ENCODE assay signal across 8 cellular contexts in the genomic region with DNA sequence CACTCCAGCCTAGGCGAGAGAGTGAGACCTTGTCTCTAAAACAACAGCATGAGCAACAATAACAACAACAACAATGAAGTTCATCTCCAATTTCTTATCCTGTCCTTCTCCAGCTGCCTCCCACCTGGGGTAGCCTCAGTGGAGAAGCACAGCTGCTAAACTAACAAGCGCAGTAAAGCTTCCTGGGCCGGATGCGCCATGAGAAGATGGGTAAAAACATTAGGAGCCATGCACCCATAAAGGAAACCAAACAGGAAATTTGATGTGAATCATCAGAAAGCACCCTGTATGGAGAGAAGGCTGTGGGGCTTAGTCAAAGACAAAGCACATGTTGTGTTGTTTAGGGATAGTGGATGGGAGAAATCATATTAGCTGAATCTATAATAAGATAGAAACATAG.
DNase-seq lines count a peak whose midpoint lies in the region; ATAC-seq and TF ChIP-seq lines count a peak whose summit lies in the region.

No MANE protein-coding gene starts in this region.

- H3K9me3 ChIP-seq in T-helper 17 cell (ENCODE audit: control insufficient read depth, low read length, poor library complexity, severe bottlenecking) (no peaks in the 10 kb centered on the region), HAP-1 (no peaks in the 10 kb centered on the region)

- peaks cover 19% of the 10 kb centered on the region for H3K4me1 Mint-ChIP-seq in GM23338
- peaks cover 61% of the 10 kb centered on the region for H3K4me1 Mint-ChIP-seq in T-helper 17 cell
- H3K4me1 Mint-ChIP-seq in WTC11 = peaks cover 19% of the 10 kb centered on the region

- POLR2A ChIA-PET in WTC11 (lab: Charles Lee) = no interaction called here

- H4K20me1 ChIP-seq in GM23338 (replicated peaks; ENCODE audit: insufficient read depth) = no peaks in the 10 kb centered on the region

- H3K27ac ChIP-seq in GM23338 (ENCODE audit: low read depth) = no peak overlapping the region

- TF ChIP-seq CTCF in GM23338 (conservative IDR thresholded peaks at IDR 0.05; ENCODE audit: low read depth in 2 of 2) = no peak
- no peak for TF ChIP-seq CTCF in WTC11 (IDR thresholded peaks at IDR 0.05)

- peaks cover 9% of the 10 kb centered on the region for H3K9me3 Mint-ChIP-seq in GM23338
- H3K9me3 Mint-ChIP-seq in WTC11 = peaks cover 11% of the 10 kb centered on the region

- H3K4me3 ChIP-seq in GM23338 = no peak overlapping the region
- no peak overlapping the region for H3K4me3 ChIP-seq in HAP-1

- DNase-seq in COLO829 (ENCODE audit: low spot score) = peak; percentile 52
- no peak for DNase-seq in GM23338 (ENCODE audit: low spot score)
- peak; percentile 14 to 40 (median 19) for DNase-seq in T-helper 17 cell
- DNase-seq in effector CD8-positive, alpha-beta T cell (lab: John Stamatoyannopoulos, UW) = peak; percentile 19
- DNase-seq in HAP-1 (ENCODE audit: low spot score in 2 of 2) = no peak
- no peak for DNase-seq in WTC11 (ENCODE audit: low spot score)
- no peak for DNase-seq in AG08396 (ENCODE audit: low spot score)
- no peak for DNase-seq in NCI-H2029 treated with DMSO at 0.1 percent for 48 hours (lab: John Stamatoyannopoulos, UW)

- no peak overlapping the region for H3K4me2 ChIP-seq in GM23338

- H2AFZ ChIP-seq in GM23338 = peak overlapping the region; percentile 38; the same call in 1 of the 2 replicates

- in situ Hi-C loops in HAP-1 (cut with MboI; ENCODE audit: low sequenced_read_pairs) = no loop called here

- H3K4me3 Mint-ChIP-seq in GM23338 (no peak overlapping the region), T-helper 17 cell (peak overlapping the region; percentile 72), WTC11 (no peak overlapping the region)

- no peaks in the 10 kb centered on the region for H3K79me2 ChIP-seq in GM23338 (replicated peaks; ENCODE audit: insufficient read depth)

- H3K27ac Mint-ChIP-seq in GM23338 = no peak overlapping the region
- peak overlapping the region; percentile 98 for H3K27ac Mint-ChIP-seq in T-helper 17 cell
- H3K27ac Mint-ChIP-seq in WTC11 = no peak overlapping the region

- CTCF ChIA-PET in WTC11 (lab: Charles Lee) = no interaction called here

- H3F3A ChIP-seq in GM23338 (replicated peaks; ENCODE audit: low read depth) = no peaks in the 10 kb centered on the region

- no peaks in the 10 kb centered on the region for H3K27me3 ChIP-seq in GM23338 (ENCODE audit: insufficient read depth)
- peaks cover 15% of the 10 kb centered on the region for H3K27me3 ChIP-seq in HAP-1 (ENCODE audit: low read depth)

- H3K36me3 Mint-ChIP-seq in GM23338 (ENCODE audit: low read depth) = peaks cover 10% of the 10 kb centered on the region; the same call in 2 of the 3 replicates
- no peaks in the 10 kb centered on the region for H3K36me3 Mint-ChIP-seq in T-helper 17 cell (ENCODE audit: low read depth)
- H3K36me3 Mint-ChIP-seq in WTC11 = peaks cover 10% of the 10 kb centered on the region

- no peaks in the 10 kb centered on the region for H3K36me3 ChIP-seq in GM23338 (ENCODE audit: insufficient read depth)
- no peaks in the 10 kb centered on the region for H3K36me3 ChIP-seq in HAP-1 (replicated peaks)

- peaks cover 8% of the 10 kb centered on the region; the same call in 1 of the 2 replicates for H3K9me2 ChIP-seq in GM23338 (ENCODE audit: insufficient read depth)

- no peak for ATAC-seq in GM23338
- ATAC-seq in T-helper 17 cell = peak; percentile 80
- no peak for ATAC-seq in WTC11

- no peaks in the 10 kb centered on the region for H3K27me3 Mint-ChIP-seq in GM23338 (ENCODE audit: insufficient read depth, low read depth, poor library complexity)
- no peaks in the 10 kb centered on the region for H3K27me3 Mint-ChIP-seq in T-helper 17 cell
- peaks cover 12% of the 10 kb centered on the region for H3K27me3 Mint-ChIP-seq in WTC11 (ENCODE audit: low read depth)

- H3K4me1 ChIP-seq in GM23338 (ENCODE audit: insufficient read depth) = peaks cover 14% of the 10 kb centered on the region
- peaks cover 3% of the 10 kb centered on the region; the same call in 1 of the 2 replicates for H3K4me1 ChIP-seq in HAP-1

TF ChIP-seq in GM23338, 12 proteins besides CTCF, POLR2A, EP300 and RAD21:
- TF ChIP-seq JUNB (IDR thresholded peaks at IDR 0.05; ENCODE audit: unreplicated experiment) (no peak), CREB1 (CRISPR knock-in tag; IDR thresholded peaks at IDR 0.05; ENCODE audit: low read depth) (no peak), STAT1 (IDR thresholded peaks at IDR 0.05; ENCODE audit: unreplicated experiment) (no peak), ETS1 (IDR thresholded peaks at IDR 0.05) (no peak)

TF ChIP-seq in WTC11, 78 proteins besides CTCF, POLR2A, EP300 and RAD21:
- TF ChIP-seq E2F4 (CRISPR knock-in tag; IDR thresholded peaks at IDR 0.05; ENCODE audit: borderline replicate concordance, low read depth) = no peak
- TF ChIP-seq SMAD3 (CRISPR knock-in tag; IDR thresholded peaks at IDR 0.05; ENCODE audit: borderline replicate concordance) = no peak
- TF ChIP-seq TEAD1 (CRISPR knock-in tag; IDR thresholded peaks at IDR 0.05) = no peak
- no peak for TF ChIP-seq ZNF423 (CRISPR knock-in tag; IDR thresholded peaks at IDR 0.05)
- TF ChIP-seq, protein P1, sequence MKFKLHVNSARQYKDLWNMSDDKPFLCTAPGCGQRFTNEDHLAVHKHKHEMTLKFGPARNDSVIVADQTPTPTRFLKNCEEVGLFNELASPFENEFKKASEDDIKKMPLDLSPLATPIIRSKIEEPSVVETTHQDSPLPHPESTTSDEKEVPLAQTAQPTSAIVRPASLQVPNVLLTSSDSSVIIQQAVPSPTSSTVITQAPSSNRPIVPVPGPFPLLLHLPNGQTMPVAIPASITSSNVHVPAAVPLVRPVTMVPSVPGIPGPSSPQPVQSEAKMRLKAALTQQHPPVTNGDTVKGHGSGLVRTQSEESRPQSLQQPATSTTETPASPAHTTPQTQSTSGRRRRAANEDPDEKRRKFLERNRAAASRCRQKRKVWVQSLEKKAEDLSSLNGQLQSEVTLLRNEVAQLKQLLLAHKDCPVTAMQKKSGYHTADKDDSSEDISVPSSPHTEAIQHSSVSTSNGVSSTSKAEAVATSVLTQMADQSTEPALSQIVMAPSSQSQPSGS (CRISPR knock-in tag; IDR thresholded peaks at IDR 0.05; ENCODE audit: borderline replicate concordance, low read depth) = no peak
- no peak for TF ChIP-seq JAZF1 (CRISPR knock-in tag; IDR thresholded peaks at IDR 0.05)
- no peak for TF ChIP-seq TEAD4 (CRISPR knock-in tag; IDR thresholded peaks at IDR 0.05)

Comparison
In these comparisons a context has a peak if more than half of its experiments do, and no peak if none do; other contexts are left out.
1. DNase-seq: peak in COLO829 (single experiment), T-helper 17 cell (3 of 3) and effector CD8-positive, alpha-beta T cell (single experiment); none in GM23338 (single experiment), HAP-1 (0 of 2), WTC11 (single experiment), AG08396 (single experiment) and NCI-H2029 treated with DMSO at 0.1 percent for 48 hours (single experiment).